ENCODE assay signal across 9 cellular contexts in the genomic region with DNA sequence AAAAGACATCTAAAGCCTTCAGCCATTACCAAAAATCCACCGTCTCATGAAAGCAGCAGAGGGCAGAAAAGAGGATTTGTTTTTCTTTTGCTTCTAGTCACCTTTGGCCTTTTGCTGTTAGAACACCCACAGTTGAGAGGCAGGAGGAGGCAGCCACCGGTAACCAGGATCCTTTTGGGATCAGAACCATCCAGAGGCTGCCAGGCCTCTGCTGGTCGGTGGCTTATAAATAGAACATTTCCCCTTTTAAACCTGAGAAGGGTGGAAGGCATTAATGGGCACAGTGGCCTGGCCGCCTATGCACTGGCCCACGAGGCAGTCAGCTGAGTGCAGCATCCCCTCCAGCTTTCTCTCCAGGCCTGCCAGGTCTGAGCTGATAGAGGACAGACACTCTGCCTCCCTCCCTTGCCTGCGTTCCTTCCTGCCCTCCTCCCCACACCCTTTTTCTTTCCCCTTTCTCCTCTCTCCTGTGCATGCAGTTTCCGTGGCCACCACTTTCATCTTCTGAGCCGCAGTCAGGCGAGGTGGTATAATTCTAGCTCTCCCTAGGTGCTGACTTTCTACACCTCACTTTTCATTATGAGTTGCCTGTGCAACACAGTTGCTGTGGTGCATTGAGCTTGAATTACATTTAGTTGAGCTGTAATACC.
DNase-seq lines count a peak whose midpoint lies in the region; ATAC-seq and TF ChIP-seq lines count a peak whose summit lies in the region.
"Had no signal": no experiment of that assay in that cellular context is flagged by ENCODE, and none has a peak within 500 bp of the region (broad histone marks: within the 10 kb centered on the region; RNA-seq: fewer than 3 reads in every experiment).

No MANE protein-coding gene starts in this region.

- H3K36me3 ChIP-seq in Caco-2 (ENCODE audit: control insufficient read depth, insufficient read depth, low read length) = no peaks in the 10 kb centered on the region; the same call in 1 of the 2 replicates
- H3K36me3 ChIP-seq: adrenal gland had no signal

- intact Hi-C loops in Caco-2 (cut with micrococcal nuclease; ENCODE audit: unreplicated experiment) = no loop called here

- CTCF ChIA-PET in Caco-2 (lab: Charles Lee) = no interaction called here

- H3K9me3 ChIP-seq in Caco-2 = no peaks in the 10 kb centered on the region
- H3K9me3 ChIP-seq: adrenal gland had no signal

- H3K27ac Mint-ChIP-seq in T-helper 2 cell treated with Interferon-gamma antibody and Interleukin-4, amounts not matched to agents 5 μg/mL and 100 μg/mL, for 36 hours = peak overlapping the region; percentile 79
- H3K27ac Mint-ChIP-seq in Caco-2 (ENCODE audit: unreplicated experiment) = no peak overlapping the region

- H3K4me1 Mint-ChIP-seq in T-helper 2 cell treated with Interferon-gamma antibody and Interleukin-4, amounts not matched to agents 5 μg/mL and 100 μg/mL, for 36 hours (ENCODE audit: low read depth) = peaks cover 54% of the 10 kb centered on the region
- H3K4me1 Mint-ChIP-seq in Caco-2 (ENCODE audit: low read depth, unreplicated experiment) = peaks cover 7% of the 10 kb centered on the region

- POLR2A ChIA-PET in Caco-2 (lab: Charles Lee) = no interaction called here

- no peaks in the 10 kb centered on the region for H3K4me1 ChIP-seq in Caco-2

- peaks cover 6% of the 10 kb centered on the region for H3K36me3 Mint-ChIP-seq in T-helper 2 cell treated with Interferon-gamma antibody and Interleukin-4, amounts not matched to agents 5 μg/mL and 100 μg/mL, for 36 hours (ENCODE audit: low read depth)
- peaks cover 23% of the 10 kb centered on the region for H3K36me3 Mint-ChIP-seq in Caco-2 (ENCODE audit: insufficient read depth, unreplicated experiment)

- no peak for TF ChIP-seq CTCF in Caco-2 (IDR thresholded peaks at IDR 0.05; ENCODE audit: insufficient read depth in 1 of 2, low read depth in 1 of 2, low read length in 1 of 2, severe bottlenecking in 1 of 2, unreplicated experiment in 1 of 2)

- H3K27me3 ChIP-seq in Caco-2 (replicated peaks; ENCODE audit: control insufficient read depth, insufficient read depth, low read length) = no peaks in the 10 kb centered on the region
- H3K27me3 ChIP-seq: adrenal gland had no signal

- H3K27me3 Mint-ChIP-seq in T-helper 2 cell treated with Interferon-gamma antibody and Interleukin-4, amounts not matched to agents 5 μg/mL and 100 μg/mL, for 36 hours (ENCODE audit: low read depth) = peaks cover 3% of the 10 kb centered on the region
- no peaks in the 10 kb centered on the region for H3K27me3 Mint-ChIP-seq in Caco-2 (ENCODE audit: insufficient read depth, unreplicated experiment)

- H3K4me3 Mint-ChIP-seq in T-helper 2 cell treated with Interferon-gamma antibody and Interleukin-4, amounts not matched to agents 5 μg/mL and 100 μg/mL, for 36 hours = peak overlapping the region; percentile 40
- no peak overlapping the region for H3K4me3 Mint-ChIP-seq in Caco-2 (ENCODE audit: unreplicated experiment)

- no TSS peak for BruUV-seq in Caco-2 (replicated peaks; lab: Mats Ljungman, UMichigan)

- no peaks in the 10 kb centered on the region for H3K9me3 Mint-ChIP-seq in T-helper 2 cell treated with Interferon-gamma antibody and Interleukin-4, amounts not matched to agents 5 μg/mL and 100 μg/mL, for 36 hours
- no peaks in the 10 kb centered on the region for H3K9me3 Mint-ChIP-seq in Caco-2 (ENCODE audit: unreplicated experiment)

- no peak overlapping the region for H3K4me3 ChIP-seq in Caco-2 (ENCODE audit: low read depth, low read length)
- H3K4me3 ChIP-seq: adrenal gland had no signal

- peak; percentile 55 for ATAC-seq in HG02759 (IDR thresholded peaks at IDR 0.05; ENCODE audit: unreplicated experiment)
- peak; percentile 91 for ATAC-seq in left lobe of liver

- peak; percentile 65 for DNase-seq in stimulated activated CD4-positive, alpha-beta T cell treated with anti-CD3 and anti-CD28 coated beads, Interleukin-15, amount 100 ng/mL, for 24 hours
- DNase-seq in stimulated activated CD4-positive, alpha-beta T cell treated with anti-CD3 and anti-CD28 coated beads, Interleukin-12 subunit alpha, Interleukin-12 subunit beta, amount 100 ng/mL, for 4 hours = no peak
- DNase-seq in T-helper 2 cell treated with Interferon-gamma antibody and Interleukin-4, amounts not matched to agents 5 μg/mL and 100 μg/mL, for 36 hours (ENCODE audit: low spot score) = peak; percentile 61
- DNase-seq in left lobe of liver (ENCODE audit: low spot score) = no peak
- no peak for DNase-seq in Caco-2
- no peak for DNase-seq in NCI-H1048 (lab: John Stamatoyannopoulos, UW)
- DNase-seq in NCI-H1436 treated with DMSO at 0.1 percent for 48 hours (lab: John Stamatoyannopoulos, UW) = no peak

Comparison
In these comparisons a context has a peak if more than half of its experiments do, and no peak if none do; other contexts are left out.
1. DNase-seq: peak in stimulated activated CD4-positive, alpha-beta T cell treated with anti-CD3 and anti-CD28 coated beads, Interleukin-15, amount 100 ng/mL, for 24 hours (single experiment) and T-helper 2 cell treated with Interferon-gamma antibody and Interleukin-4, amounts not matched to agents 5 μg/mL and 100 μg/mL, for 36 hours (single experiment); none in stimulated activated CD4-positive, alpha-beta T cell treated with anti-CD3 and anti-CD28 coated beads, Interleukin-12 subunit alpha, Interleukin-12 subunit beta, amount 100 ng/mL, for 4 hours (single experiment), left lobe of liver (single experiment), Caco-2 (0 of 2), NCI-H1048 (single experiment) and NCI-H1436 treated with DMSO at 0.1 percent for 48 hours (single experiment).